Comparison of ENCODE assay signal across 16 cellular contexts in the genomic region with DNA sequence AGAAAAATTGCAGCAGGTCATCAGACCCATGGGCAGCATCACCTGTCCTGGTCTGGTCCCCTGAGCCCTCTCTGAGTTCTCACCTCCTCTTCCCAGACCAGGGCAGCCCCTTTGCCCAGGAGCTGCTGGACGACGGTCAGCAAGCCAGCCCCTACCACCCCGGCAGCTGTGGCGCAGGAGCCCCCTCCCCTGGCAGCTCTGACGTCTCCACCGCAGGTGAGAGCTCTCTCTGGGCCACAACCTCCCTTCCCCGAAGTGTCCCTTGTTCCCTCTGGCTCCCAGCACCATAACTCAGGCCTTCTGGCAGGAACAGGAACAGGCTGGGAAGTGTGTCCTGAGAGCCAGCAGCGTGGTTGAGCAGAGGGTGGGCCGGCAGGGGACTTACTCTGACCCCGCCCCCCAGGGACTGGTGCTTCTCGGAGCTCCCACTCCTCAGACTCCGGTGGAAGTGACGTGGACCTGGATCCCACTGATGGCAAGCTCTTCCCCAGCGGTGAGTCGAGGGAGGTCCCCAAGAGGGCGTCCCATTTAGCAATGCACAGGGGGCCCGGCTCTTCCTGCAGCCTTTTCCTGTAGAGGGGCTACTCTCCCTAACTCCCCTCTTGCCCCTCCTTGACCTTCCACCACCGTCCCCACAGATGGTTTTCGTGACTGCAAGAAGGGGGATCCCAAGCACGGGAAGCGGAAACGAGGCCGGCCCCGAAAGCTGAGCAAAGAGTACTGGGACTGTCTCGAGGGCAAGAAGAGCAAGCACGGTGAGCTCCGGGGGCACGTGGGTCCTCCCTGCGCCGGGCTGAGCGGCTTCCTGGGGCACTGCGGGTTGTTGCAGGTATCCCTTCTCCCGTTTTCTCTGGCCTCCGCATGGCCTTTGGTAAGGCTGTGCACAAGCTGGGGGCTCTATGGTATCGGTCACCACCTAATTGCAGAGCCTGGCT. TPM values are rescaled to one million over a fixed set of nuclear protein-coding genes. Genes with fewer than 3 reads are reported as not detected.
DNase-seq lines count a peak whose midpoint lies in the region; ATAC-seq, FAIRE-seq and TF ChIP-seq lines count a peak whose summit lies in the region.
"Had no signal": no experiment of that assay in that cellular context is flagged by ENCODE, and none has a peak within 500 bp of the region (broad histone marks: within the 10 kb centered on the region; RNA-seq: fewer than 3 reads in every experiment).

No MANE protein-coding gene starts in this region.

- H3K9ac ChIP-seq in HepG2 (ENCODE audit: insufficient read depth, low read depth, low read length) = peak overlapping the region; percentile 92; the same call in 1 of the 2 replicates

- H3K9me3 ChIP-seq in Caco-2 (no peaks in the 10 kb centered on the region), HepG2 (ENCODE audit: low read length) (no peaks in the 10 kb centered on the region), prostate gland (no peaks in the 10 kb centered on the region)
- no peaks in the 10 kb centered on the region for H3K9me3 ChIP-seq in CD4-positive, alpha-beta T cell (ENCODE audit: control insufficient read depth, low read length)
- H3K9me3 ChIP-seq: adrenal gland had no signal

- no peak for FAIRE-seq in HepG2 (lab: Jason Lieb, UNC)

- H3K4me3 ChIP-seq in Caco-2 (ENCODE audit: low read depth, low read length) (peak overlapping the region; percentile 83), HepG2 (replicated peaks in 1 of 3; ENCODE audit: insufficient read depth in 1 of 3, low read depth in 2 of 3, low read length in 3 of 3) (peak overlapping the region in 2 of 3 experiments; percentile 93 to 97; a peak in 4 of 6 replicates), prostate gland (peak overlapping the region; percentile 45 to 52), coronary artery (no peak overlapping the region)
- H3K4me3 ChIP-seq: adrenal gland had no signal

- DNase-seq in Caco-2 = no peak
- DNase-seq in HepG2 (ENCODE audit: low spot score) = no peak
- DNase-seq in prostate gland (ENCODE audit: low spot score) = no peak
- DNase-seq in CD4-positive, alpha-beta T cell = no peak
- no peak for DNase-seq in left lobe of liver (ENCODE audit: low spot score)
- no peak for DNase-seq in stimulated activated CD4-positive, alpha-beta T cell treated with anti-CD3 and anti-CD28 coated beads, Interleukin-1b, Interleukin-23, amount 100 ng/mL, for 48 hours
- DNase-seq in coronary artery (ENCODE audit: low spot score) = no peak
- DNase-seq: activated CD8-positive, alpha-beta memory T cell treated with anti-CD3 and anti-CD28 coated beads for 24 hours; adrenal gland; central memory CD4-positive, alpha-beta T cell; effector memory CD4-positive, alpha-beta T cell; hypothalamus; NCI-H1694 treated with DMSO at 0.1 percent for 48 hours; trophoblast cell had no signal

- H3K4me3 Mint-ChIP-seq in Caco-2 (ENCODE audit: unreplicated experiment) = peak overlapping the region; percentile 72
- no peak overlapping the region for H3K4me3 Mint-ChIP-seq in CD4-positive, alpha-beta T cell

- POLR2A ChIA-PET in Caco-2 (lab: Charles Lee) (interaction anchor here (0.6 to 1.3 kb wide), 2 partner anchors 64 to 97 kb away, joined by 3 to 5 read pairs; no protein-coding TSS in a partner anchor), HepG2 (lab: Yijun Ruan, JAX) (interaction anchor here (1.3 to 3.9 kb wide), 5 partner anchors 22 to 72 kb away, joined by 3 to 118 read pairs (median 54); no protein-coding TSS in a partner anchor)
- POLR2A ChIA-PET in CD4-positive, alpha-beta T cell (lab: Charles Lee) = no interaction called here

- peak overlapping the region; percentile 58 for H3K27ac Mint-ChIP-seq in Caco-2 (ENCODE audit: unreplicated experiment)
- H3K27ac Mint-ChIP-seq in CD4-positive, alpha-beta T cell = no peak overlapping the region

- H3K4me1 Mint-ChIP-seq in Caco-2 (ENCODE audit: low read depth, unreplicated experiment) = peaks cover 36% of the 10 kb centered on the region
- H3K4me1 Mint-ChIP-seq in CD4-positive, alpha-beta T cell (ENCODE audit: low read depth) = no peaks in the 10 kb centered on the region

- BruUV-seq in Caco-2 (replicated peaks; lab: Mats Ljungman, UMichigan) = no TSS peak
- BruUV-seq in HepG2 (replicated peaks; lab: Mats Ljungman, UMichigan) = no TSS peak

- 95% methylated on average over 29 of the region's 35 CpGs for WGBS in HepG2 (ENCODE audit: low lambda C conversion rate)
- 74% methylated on average over 34 of the region's 35 CpGs for WGBS in prostate gland

- TF ChIP-seq EP300 in HepG2 (IDR thresholded peaks at IDR 0.05; ENCODE audit: low read depth in 2 of 2, low read length in 2 of 2) = no peak
- TF ChIP-seq EP300 in HepG2 (CRISPR knock-in tag; IDR thresholded peaks at IDR 0.05; ENCODE audit: borderline replicate concordance) = no peak

- ATAC-seq in HepG2 (no peak), left lobe of liver (no peak)
- no peak for ATAC-seq in CD4-positive, alpha-beta T cell (ENCODE audit: poor library complexity)
- ATAC-seq: activated CD4-positive, CD25-positive, alpha-beta regulatory T cell treated with anti-CD3 and anti-CD28 coated beads, Interleukin-2, amount 50 U/mL, for 24 hours had no signal

- TF ChIP-seq POLR2A in HepG2 (IDR thresholded peaks at IDR 0.05; ENCODE audit: insufficient read depth in 1 of 2, low read depth in 2 of 2, low read length in 2 of 2) (no peak), prostate gland (IDR thresholded peaks at IDR 0.05) (peak; percentile 14)

- no peak for TF ChIP-seq RAD21 in HepG2 (CRISPR knock-in tag; IDR thresholded peaks at IDR 0.05)

- H3K79me2 ChIP-seq in HepG2 (ENCODE audit: insufficient read depth, low read length) = peaks cover 37% of the 10 kb centered on the region

- H3K27me3 ChIP-seq in Caco-2 (replicated peaks; ENCODE audit: control insufficient read depth, insufficient read depth, low read length) (no peaks in the 10 kb centered on the region), HepG2 (ENCODE audit: control insufficient read depth in 1 of 2, insufficient read depth in 2 of 2, low read length in 2 of 2) (no peaks in the 10 kb centered on the region; a peak in 1 of 5 replicates), prostate gland (replicated peaks; ENCODE audit: insufficient read depth) (no peaks in the 10 kb centered on the region)
- no peaks in the 10 kb centered on the region for H3K27me3 ChIP-seq in CD4-positive, alpha-beta T cell (ENCODE audit: control insufficient read depth, insufficient read depth, low read length)
- H3K27me3 ChIP-seq: adrenal gland had no signal

- TF ChIP-seq CTCF in Caco-2 (IDR thresholded peaks at IDR 0.05; ENCODE audit: insufficient read depth in 1 of 2, low read depth in 1 of 2, low read length in 1 of 2, severe bottlenecking in 1 of 2, unreplicated experiment in 1 of 2) (no peak), VCaP (conservative IDR thresholded peaks at IDR 0.05) (no peak), HepG2 (CRISPR knock-in tag; IDR thresholded peaks at IDR 0.05) (no peak), prostate gland (IDR thresholded peaks at IDR 0.05) (no peak), coronary artery (IDR thresholded peaks at IDR 0.05) (no peak)
- no peak for TF ChIP-seq CTCF in CD4-positive, alpha-beta T cell (IDR thresholded peaks at IDR 0.05)

- H3K36me3 ChIP-seq in Caco-2 (ENCODE audit: control insufficient read depth, insufficient read depth, low read length) = peaks cover 20% of the 10 kb centered on the region
- peaks cover 23 to 40% of the 10 kb centered on the region in 2 experiments for H3K36me3 ChIP-seq in HepG2 (replicated peaks in 1 of 2; ENCODE audit: control insufficient read depth in 1 of 2, insufficient read depth in 2 of 2, low read length in 2 of 2)
- no peaks in the 10 kb centered on the region for H3K36me3 ChIP-seq in prostate gland
- H3K36me3 ChIP-seq: adrenal gland had no signal

- in situ Hi-C loops in HepG2 (cut with HindIII; ENCODE audit: extremely low pct_ligation_motif_present, low pct_unique_long_range_greater_than_20kb) = loop anchor here (5.0 kb wide), 1 partner anchor 104 kb away; no protein-coding TSS in a partner anchor

- peaks cover 53% of the 10 kb centered on the region for H3K4me1 ChIP-seq in Caco-2
- peaks cover 77% of the 10 kb centered on the region for H3K4me1 ChIP-seq in HepG2 (ENCODE audit: insufficient read depth, low read length)
- peaks cover 18% of the 10 kb centered on the region for H3K4me1 ChIP-seq in prostate gland (replicated peaks)

- CTCF ChIA-PET in Caco-2 (lab: Charles Lee) (no interaction called here), HepG2 (lab: Yijun Ruan, JAX; ENCODE audit: low intra/inter-chr PET ratio, low total read pairs) (no interaction called here)
- CTCF ChIA-PET in CD4-positive, alpha-beta T cell (lab: Charles Lee) = no interaction called here

- H3K27me3 Mint-ChIP-seq in Caco-2 (ENCODE audit: insufficient read depth, unreplicated experiment) = no peaks in the 10 kb centered on the region
- peaks cover 16% of the 10 kb centered on the region for H3K27me3 Mint-ChIP-seq in CD4-positive, alpha-beta T cell

- peaks cover 60% of the 10 kb centered on the region for H4K20me1 ChIP-seq in HepG2 (ENCODE audit: insufficient read depth, low read length)

- H2AFZ ChIP-seq in HepG2 (ENCODE audit: low read length) = no peak overlapping the region

- intact Hi-C loops in Caco-2 (cut with micrococcal nuclease; ENCODE audit: unreplicated experiment) (no loop called here), HepG2 (cut with micrococcal nuclease; ENCODE audit: unreplicated experiment) (no loop called here), prostate gland (cut with DNase I) (loop anchor here (10.0 kb wide), 1 partner anchor 102 kb away; no protein-coding TSS in a partner anchor)
- intact Hi-C loops in CD4-positive, alpha-beta T cell (cut with DNase I, micrococcal nuclease) = no loop called here

- H3K27ac ChIP-seq in VCaP = peak overlapping the region; percentile 93; the same call in 1 of the 2 replicates
- no peak overlapping the region for H3K27ac ChIP-seq in HepG2 (ENCODE audit: extremely low read length, insufficient read depth, low read length)
- peak overlapping the region; percentile 91 for H3K27ac ChIP-seq in prostate gland
- H3K27ac ChIP-seq in CD4-positive, alpha-beta T cell (ENCODE audit: low read depth, low read length) = no peak overlapping the region
- no peak overlapping the region for H3K27ac ChIP-seq in coronary artery
- H3K27ac ChIP-seq: adrenal gland had no signal

- peak overlapping the region; percentile 77 for H3K4me2 ChIP-seq in HepG2 (ENCODE audit: low read depth, low read length)

- peaks cover 93% of the 10 kb centered on the region for H3K36me3 Mint-ChIP-seq in Caco-2 (ENCODE audit: insufficient read depth, unreplicated experiment)
- no peaks in the 10 kb centered on the region for H3K36me3 Mint-ChIP-seq in CD4-positive, alpha-beta T cell (ENCODE audit: low read depth)

- H3K9me3 Mint-ChIP-seq in Caco-2 (ENCODE audit: unreplicated experiment) = no peaks in the 10 kb centered on the region
- H3K9me3 Mint-ChIP-seq in CD4-positive, alpha-beta T cell = no peaks in the 10 kb centered on the region

RNA-seq across cellular contexts. Expression of a gene that starts 2.4 kb away (rescaled TPM):
- total RNA-seq in Caco-2 (2022) = 116 and 126 TPM in 2 replicates
- total RNA-seq in HepG2 (2016; rRNA removed; fragmentation: Illumina TruSeq; extraction: Trizol) = 7.9 and 11.5 TPM in 2 replicates
- total RNA-seq in HepG2 (2016; cell fraction: cytosol; rRNA removed; fragmentation: Illumina TruSeq; extraction: Trizol; ENCODE audit: low read depth) = 2.7 and 3.4 TPM in 2 replicates
- total RNA-seq in HepG2 (2016; cell fraction: insoluble cytoplasmic fraction; rRNA removed; fragmentation: Illumina TruSeq; extraction: Trizol) = 10.4 and 13.3 TPM in 2 replicates
- 6.2 and 6.3 TPM in 2 replicates for total RNA-seq in HepG2 (2016; cell fraction: membrane; rRNA removed; fragmentation: Illumina TruSeq; extraction: Trizol)
- total RNA-seq in HepG2 (2016; cell fraction: nucleus; rRNA removed; fragmentation: Illumina TruSeq; extraction: Trizol) = 12.6 and 14.1 TPM in 2 replicates
- 55.1 and 85.6 TPM in 2 replicates for polyA plus RNA-seq in HepG2 (2011; rRNA removed)
- 53.6 and 65.9 TPM in 2 replicates for polyA plus RNA-seq in HepG2 (2011; cell fraction: cytosol; rRNA removed)
- 100 and 160 TPM in 2 replicates for polyA plus RNA-seq in HepG2 (2011; cell fraction: nucleus; rRNA removed)
- 23.2 and 51.8 TPM in 2 replicates for polyA plus RNA-seq in HepG2 (2012)
- 1.3 and 1.4 TPM in 2 replicates for polyA plus RNA-seq in HepG2 (2016; cell fraction: cytosol; fragmentation: Illumina TruSeq; extraction: Trizol; ENCODE audit: low read depth)
- polyA plus RNA-seq in HepG2 (2016; cell fraction: insoluble cytoplasmic fraction; fragmentation: Illumina TruSeq; extraction: Trizol; ENCODE audit: low read depth) = 8.0 and 8.3 TPM in 2 replicates
- polyA plus RNA-seq in HepG2 (2016; cell fraction: membrane; fragmentation: Illumina TruSeq; extraction: Trizol; ENCODE audit: low read depth) = 1.5 and 2.1 TPM in 2 replicates
- polyA plus RNA-seq in HepG2 (2016; cell fraction: nucleus; fragmentation: Illumina TruSeq; extraction: Trizol; ENCODE audit: insufficient read depth, low read depth) = 32.7 and 37.5 TPM in 2 replicates
- 97.8 and 144 TPM in 2 replicates for polyA minus RNA-seq in HepG2 (2011; rRNA and poly(A)+ RNA removed; ENCODE audit: low replicate concordance)
- 37.5 and 50.6 TPM in 2 replicates for polyA minus RNA-seq in HepG2 (2011; cell fraction: cytosol; rRNA and poly(A)+ RNA removed)
- polyA minus RNA-seq in HepG2 (2011; cell fraction: nucleus; rRNA and poly(A)+ RNA removed) = 25.4 and 41.9 TPM in 2 replicates
- total RNA-seq in prostate gland = 100 to 1,000 TPM in 1 of 2 donors, 10 to 100 TPM in 1; 74.4 to 191 TPM
- total RNA-seq in CD4-positive, alpha-beta T cell = 1 to 10 TPM; 2.0 to 2.7 TPM
- total RNA-seq in left lobe of liver = 16.2 TPM

RNA-seq across cellular contexts. Expression of a gene that starts 30.4 kb away (rescaled TPM):
- 75.9 and 83.0 TPM in 2 replicates for total RNA-seq in Caco-2 (2022)
- 38.4 and 39.5 TPM in 2 replicates for total RNA-seq in HepG2 (2016; rRNA removed; fragmentation: Illumina TruSeq; extraction: Trizol)
- total RNA-seq in HepG2 (2016; cell fraction: cytosol; rRNA removed; fragmentation: Illumina TruSeq; extraction: Trizol; ENCODE audit: low read depth) = 7.3 and 9.5 TPM in 2 replicates
- total RNA-seq in HepG2 (2016; cell fraction: insoluble cytoplasmic fraction; rRNA removed; fragmentation: Illumina TruSeq; extraction: Trizol) = 34.4 and 39.3 TPM in 2 replicates
- 12.6 and 12.8 TPM in 2 replicates for total RNA-seq in HepG2 (2016; cell fraction: membrane; rRNA removed; fragmentation: Illumina TruSeq; extraction: Trizol)
- total RNA-seq in HepG2 (2016; cell fraction: nucleus; rRNA removed; fragmentation: Illumina TruSeq; extraction: Trizol) = 21.9 and 25.1 TPM in 2 replicates
- 18.1 and 20.6 TPM in 2 replicates for polyA plus RNA-seq in HepG2 (2011; rRNA removed)
- 12.3 and 14.6 TPM in 2 replicates for polyA plus RNA-seq in HepG2 (2011; cell fraction: cytosol; rRNA removed)
- polyA plus RNA-seq in HepG2 (2011; cell fraction: nucleus; rRNA removed) = 20.7 and 21.2 TPM in 2 replicates
- polyA plus RNA-seq in HepG2 (2012) = 24.3 and 34.0 TPM in 2 replicates
- 4.3 and 5.1 TPM in 2 replicates for polyA plus RNA-seq in HepG2 (2016; cell fraction: cytosol; fragmentation: Illumina TruSeq; extraction: Trizol; ENCODE audit: low read depth)
- 42.3 and 55.4 TPM in 2 replicates for polyA plus RNA-seq in HepG2 (2016; cell fraction: insoluble cytoplasmic fraction; fragmentation: Illumina TruSeq; extraction: Trizol; ENCODE audit: low read depth)
- 9.4 and 10.7 TPM in 2 replicates for polyA plus RNA-seq in HepG2 (2016; cell fraction: membrane; fragmentation: Illumina TruSeq; extraction: Trizol; ENCODE audit: low read depth)
- 56.7 and 59.2 TPM in 2 replicates for polyA plus RNA-seq in HepG2 (2016; cell fraction: nucleus; fragmentation: Illumina TruSeq; extraction: Trizol; ENCODE audit: insufficient read depth, low read depth)
- polyA minus RNA-seq in HepG2 (2011; rRNA and poly(A)+ RNA removed; ENCODE audit: low replicate concordance) = 36.5 and 72.3 TPM in 2 replicates
- 10.2 and 16.1 TPM in 2 replicates for polyA minus RNA-seq in HepG2 (2011; cell fraction: cytosol; rRNA and poly(A)+ RNA removed)
- polyA minus RNA-seq in HepG2 (2011; cell fraction: nucleus; rRNA and poly(A)+ RNA removed) = 9.2 and 9.7 TPM in 2 replicates
- 100 to 1,000 TPM in 1 of 2 donors, 10 to 100 TPM in 1; 70.4 to 104 TPM for total RNA-seq in prostate gland
- 10 to 100 TPM; 19.9 to 20.8 TPM for total RNA-seq in CD4-positive, alpha-beta T cell
- total RNA-seq in left lobe of liver = 36.3 TPM

RNA-seq across cellular contexts. Expression of a gene that starts 57.5 kb away (rescaled TPM):
- total RNA-seq in Caco-2 (2022) (63.7 and 64.1 TPM in 2 replicates), HepG2 (2016; rRNA removed; fragmentation: Illumina TruSeq; extraction: Trizol) (97.8 and 115 TPM in 2 replicates), prostate gland (10 to 100 TPM; 22.0 to 29.3 TPM), left lobe of liver (42.0 TPM)
- 11.9 and 13.6 TPM in 2 replicates for total RNA-seq in HepG2 (2016; cell fraction: cytosol; rRNA removed; fragmentation: Illumina TruSeq; extraction: Trizol; ENCODE audit: low read depth)
- total RNA-seq in HepG2 (2016; cell fraction: insoluble cytoplasmic fraction; rRNA removed; fragmentation: Illumina TruSeq; extraction: Trizol) = 101 and 122 TPM in 2 replicates
- total RNA-seq in HepG2 (2016; cell fraction: membrane; rRNA removed; fragmentation: Illumina TruSeq; extraction: Trizol) = 28.7 and 32.9 TPM in 2 replicates
- total RNA-seq in HepG2 (2016; cell fraction: nucleus; rRNA removed; fragmentation: Illumina TruSeq; extraction: Trizol) = 60.9 and 62.3 TPM in 2 replicates
- 41.2 and 50.8 TPM in 2 replicates for polyA plus RNA-seq in HepG2 (2011; rRNA removed)
- 21.0 and 31.9 TPM in 2 replicates for polyA plus RNA-seq in HepG2 (2011; cell fraction: cytosol; rRNA removed)
- polyA plus RNA-seq in HepG2 (2011; cell fraction: nucleus; rRNA removed) = 13.4 and 17.3 TPM in 2 replicates
- 33.7 and 42.3 TPM in 2 replicates for polyA plus RNA-seq in HepG2 (2012)
- polyA plus RNA-seq in HepG2 (2016; cell fraction: cytosol; fragmentation: Illumina TruSeq; extraction: Trizol; ENCODE audit: low read depth) = 10.8 and 12.4 TPM in 2 replicates
- polyA plus RNA-seq in HepG2 (2016; cell fraction: insoluble cytoplasmic fraction; fragmentation: Illumina TruSeq; extraction: Trizol; ENCODE audit: low read depth) = 102 and 120 TPM in 2 replicates
- 20.6 and 23.3 TPM in 2 replicates for polyA plus RNA-seq in HepG2 (2016; cell fraction: membrane; fragmentation: Illumina TruSeq; extraction: Trizol; ENCODE audit: low read depth)
- 92.4 and 105 TPM in 2 replicates for polyA plus RNA-seq in HepG2 (2016; cell fraction: nucleus; fragmentation: Illumina TruSeq; extraction: Trizol; ENCODE audit: insufficient read depth, low read depth)
- polyA minus RNA-seq in HepG2 (2011; rRNA and poly(A)+ RNA removed; ENCODE audit: low replicate concordance) = 20.7 and 68.8 TPM in 2 replicates
- 12.0 and 12.4 TPM in 2 replicates for polyA minus RNA-seq in HepG2 (2011; cell fraction: cytosol; rRNA and poly(A)+ RNA removed)
- polyA minus RNA-seq in HepG2 (2011; cell fraction: nucleus; rRNA and poly(A)+ RNA removed) = 29.9 and 30.0 TPM in 2 replicates
- 10 to 100 TPM; 46.2 to 49.6 TPM for total RNA-seq in CD4-positive, alpha-beta T cell

Comparison
In these comparisons a context has a peak if more than half of its experiments do, and no peak if none do; other contexts are left out.
1. H3K27ac ChIP-seq: peak in VCaP (single experiment) and prostate gland (2 of 2); none in HepG2 (single experiment), CD4-positive, alpha-beta T cell (single experiment) and coronary artery (0 of 2).